Comparison of ENCODE assay signal across 8 cellular contexts in the genomic region with DNA sequence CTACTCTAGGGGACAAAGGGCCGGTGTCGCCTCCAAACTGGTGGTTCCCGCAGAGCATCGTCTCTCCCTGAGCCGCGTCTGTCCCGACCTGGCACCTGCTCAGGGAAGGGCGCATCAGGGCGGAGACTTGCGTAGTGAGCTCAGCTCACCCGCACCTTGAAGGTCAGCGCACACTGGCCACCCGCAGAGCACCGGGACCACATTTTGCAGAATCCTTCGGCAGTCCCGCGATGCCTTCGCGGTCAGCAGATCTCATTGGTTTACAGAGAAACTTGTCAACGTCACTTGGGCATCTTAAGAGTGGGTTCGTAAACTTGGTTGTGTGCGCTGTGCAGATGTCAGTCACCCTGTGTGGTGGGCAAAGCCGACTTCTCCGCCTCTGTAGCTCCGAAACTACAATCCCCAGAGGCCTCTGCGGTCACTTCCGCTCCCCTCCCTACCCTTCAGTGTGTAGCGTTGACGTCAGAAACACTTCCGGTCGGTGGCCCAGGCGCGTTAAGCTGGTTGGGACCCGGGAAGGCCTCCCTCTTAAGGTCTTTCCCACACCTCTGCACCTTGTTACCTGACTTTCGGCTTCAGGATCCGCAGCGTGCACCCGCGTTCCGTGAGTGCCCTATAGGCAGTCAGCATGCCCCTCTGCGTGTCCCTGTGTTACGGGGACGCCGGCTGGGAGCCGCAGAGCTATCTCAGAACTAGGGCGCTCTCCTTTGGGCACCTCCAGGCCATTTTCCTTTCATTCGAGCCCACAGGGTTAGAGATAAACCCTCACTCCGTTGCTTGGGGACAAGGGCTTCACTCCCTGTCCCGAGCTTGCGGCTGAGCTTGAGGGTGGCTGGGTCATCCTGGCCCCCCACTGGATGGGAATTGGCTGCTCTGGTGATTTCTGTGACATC. TPM values are rescaled to one million over a fixed set of nuclear protein-coding genes. Genes with fewer than 3 reads are reported as not detected.
DNase-seq lines count a peak whose midpoint lies in the region; ATAC-seq and TF ChIP-seq lines count a peak whose summit lies in the region.

No MANE protein-coding gene starts in this region.

- ATAC-seq in DND-41 (ENCODE audit: insufficient read depth, low read depth) (peak; percentile 99), HG02588 (IDR thresholded peaks at IDR 0.05; ENCODE audit: unreplicated experiment) (peak; percentile 90), lower lobe of right lung (peak; percentile 95 to 99), GM18909 (IDR thresholded peaks at IDR 0.05; ENCODE audit: poor library complexity, unreplicated experiment) (no peak)

- H3K9ac ChIP-seq in DND-41 (ENCODE audit: low read depth, low read length) = peak overlapping the region; percentile 90

- no peaks in the 10 kb centered on the region; the same call in 1 of the 2 replicates for H4K20me1 ChIP-seq in DND-41 (ENCODE audit: insufficient read depth, low read length)

- H3K4me3 ChIP-seq in DND-41 (ENCODE audit: low read depth in 1 of 2, low read length in 2 of 2) (peak overlapping the region; percentile 78 to 96), lower lobe of right lung (peak overlapping the region; percentile 68)

- peaks cover 30% of the 10 kb centered on the region for H3K4me1 ChIP-seq in DND-41 (ENCODE audit: insufficient read depth, low read length)
- H3K4me1 ChIP-seq in lower lobe of right lung = peaks cover 10% of the 10 kb centered on the region

- TF ChIP-seq CTCF in DND-41 (IDR thresholded peaks at IDR 0.05; ENCODE audit: borderline replicate concordance, extremely low read depth, low read length, poor library complexity, severe bottlenecking) (peak; percentile 9), lower lobe of right lung (IDR thresholded peaks at IDR 0.05) (no peak)

- H3K9me3 ChIP-seq in DND-41 (ENCODE audit: insufficient read depth, low read length, severe bottlenecking) (no peaks in the 10 kb centered on the region), lower lobe of right lung (no peaks in the 10 kb centered on the region)

- H2AFZ ChIP-seq in DND-41 (ENCODE audit: low read depth, low read length) = peak overlapping the region; percentile 97

- DNase-seq in DND-41 = peak; percentile 93
- DNase-seq in NCI-H2196 treated with DMSO at 0.1 percent for 48 hours (lab: John Stamatoyannopoulos, UW; ENCODE audit: unreplicated experiment) = peak; percentile 73
- DNase-seq in activated CD8-positive, alpha-beta memory T cell treated with anti-CD3 and anti-CD28 coated beads for 1 hour (ENCODE audit: extremely low read depth in 1 of 2, low read depth in 1 of 2) = peak; percentile 74 to 79
- peak; percentile 86 for DNase-seq in effector CD4-positive, alpha-beta T cell
- peak; percentile 91 for DNase-seq in lower lobe of right lung
- peak; percentile 78 to 86 for DNase-seq in stimulated activated CD4-positive, alpha-beta T cell treated with anti-CD3 and anti-CD28 coated beads, Interleukin-4, amount 100 ng/mL, for 4 hours

- H3K27me3 ChIP-seq in DND-41 (ENCODE audit: insufficient read depth, low read length, poor library complexity) = no peaks in the 10 kb centered on the region
- H3K27me3 ChIP-seq in lower lobe of right lung (ENCODE audit: low read depth) = no peaks in the 10 kb centered on the region

- intact Hi-C loops in lower lobe of right lung (cut with DNase I) = no loop called here

- H3K4me2 ChIP-seq in DND-41 (ENCODE audit: insufficient read depth, low read length) = peak overlapping the region; percentile 89

- H3K36me3 ChIP-seq in DND-41 (ENCODE audit: insufficient read depth, low read length) (peaks cover 44% of the 10 kb centered on the region), lower lobe of right lung (peaks cover 4% of the 10 kb centered on the region)

- peak overlapping the region; percentile 91 for H3K27ac ChIP-seq in DND-41 (ENCODE audit: low read length)
- peak overlapping the region; percentile 81 for H3K27ac ChIP-seq in lower lobe of right lung

- peaks cover 47% of the 10 kb centered on the region for H3K79me2 ChIP-seq in DND-41 (ENCODE audit: insufficient read depth, low read length)

RNA-seq across cellular contexts. Expression of a gene that starts 36.5 kb away (rescaled TPM):
- total RNA-seq in lower lobe of right lung = 4.9 TPM
